ENCODE assay signal across 27 cellular contexts in the genomic region with DNA sequence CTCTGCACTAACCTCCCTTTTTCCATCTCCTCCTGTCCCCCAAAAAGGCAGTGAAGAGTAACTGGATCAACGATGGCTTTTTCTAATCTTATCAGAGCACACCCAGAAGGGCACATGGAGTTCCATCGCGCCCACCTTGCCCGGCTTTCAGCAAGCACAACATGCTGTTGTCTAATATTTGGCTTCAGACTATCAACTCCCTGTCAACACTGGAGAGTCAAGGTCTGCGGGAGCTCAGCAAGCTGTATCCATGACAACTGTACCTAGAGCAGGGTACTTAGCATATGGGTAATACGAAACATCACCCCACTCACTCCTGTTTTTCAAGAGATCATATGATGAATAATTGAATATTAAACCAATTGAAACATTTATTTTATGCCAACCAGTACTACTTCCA.
DNase-seq lines count a peak whose midpoint lies in the region; ATAC-seq, FAIRE-seq and TF ChIP-seq lines count a peak whose summit lies in the region.
"Had no signal": no experiment of that assay in that cellular context is flagged by ENCODE, and none has a peak within 500 bp of the region (broad histone marks: within the 10 kb centered on the region; RNA-seq: fewer than 3 reads in every experiment).

No MANE protein-coding gene starts in this region.

- TF ChIP-seq POLR2A in erythroblast (IDR thresholded peaks at IDR 0.05; ENCODE audit: low read length): no peak

- peak; percentile 20 for DNase-seq in DMS 273 treated with DMSO at 0.1 percent for 48 hours (lab: John Stamatoyannopoulos, UW)
- DNase-seq in NCI-H1105 (lab: John Stamatoyannopoulos, UW): peak; percentile 59
- peak; percentile 7 for DNase-seq in NCI-H774 (lab: John Stamatoyannopoulos, UW)
- DNase-seq in iPS-NIHi11 (ENCODE audit: low spot score): peak; percentile 33
- DNase-seq in erythroblast (lab: John Stamatoyannopoulos, UW): no peak
- DNase-seq in urothelium cell line (ENCODE audit: low spot score): no peak
- no peak for DNase-seq in cerebellar nuclear complex (lab: John Stamatoyannopoulos, UW)
- DNase-seq: activated naive CD4-positive, alpha-beta T cell treated with Interleukin-2 at 50 U/mL for 16 hours; activated T-cell treated with anti-CD3 and anti-CD28 coated beads, Interleukin-2, amount 50 U/mL, for 1 hour; amniotic stem cell; CD4-positive, alpha-beta T cell; DMS153; dorsolateral prefrontal cortex; GF-D8; kidney; mammary epithelial cell; MG63; NCI-H1930; NCI-H510A treated with DMSO at 0.1 percent for 48 hours; occipital lobe; OCI-M1; spleen; stimulated activated CD4-positive, alpha-beta T cell treated with anti-CD3 and anti-CD28 coated beads, Interleukin-4, amount 100 ng/mL, for 1 hour; stimulated activated naive CD4-positive, alpha-beta T cell treated with Interleukin-2 at 50 U/mL for 16 hours had no signal

- no peak for ATAC-seq in GM18520 (IDR thresholded peaks at IDR 0.05; ENCODE audit: unreplicated experiment)

- FAIRE-seq in urothelium cell line (lab: Jason Lieb, UNC): no peak
- FAIRE-seq: endothelial cell of umbilical vein, kidney, TTC549 had no signal

Comparison
In these comparisons a context has a peak if more than half of its experiments do, and no peak if none do; other contexts are left out.
1. DNase-seq: peak in DMS 273 treated with DMSO at 0.1 percent for 48 hours (single experiment), NCI-H1105 (single experiment), NCI-H774 (single experiment) and iPS-NIHi11 (single experiment); none in erythroblast (0 of 2), urothelium cell line (single experiment) and cerebellar nuclear complex (0 of 2).